8 cellular contexts compared by ENCODE assay signal in genomic region chr14:22536853-22537338, GRCh38. TPM values are rescaled to one million over a fixed set of nuclear protein-coding genes. Genes with fewer than 3 reads are reported as not detected.
A peak's percentile ranks its signal among the peaks of the same experiment; 100 is the strongest.
DNase-seq lines count a peak whose midpoint lies in the region; ATAC-seq and TF ChIP-seq lines count a peak whose summit lies in the region.

No MANE protein-coding gene starts in this region.

- no peaks in the 10 kb centered on the region for H3K9me3 Mint-ChIP-seq in Calu3 (ENCODE audit: low read depth, unreplicated experiment)
- H3K9me3 Mint-ChIP-seq in IgD-negative memory B cell, result no peaks in the 10 kb centered on the region
- no peaks in the 10 kb centered on the region for H3K9me3 Mint-ChIP-seq in naive thymus-derived CD8-positive, alpha-beta T cell

- H3K4me1 Mint-ChIP-seq in Calu3 (ENCODE audit: low read depth, unreplicated experiment) (peaks cover 14% of the 10 kb centered on the region), IgD-negative memory B cell (peaks cover 33 to 54% (median 49%) of the 10 kb centered on the region in 3 donors)
- peaks cover 57 to 96% (median 94%) of the 10 kb centered on the region in 4 donors for H3K4me1 Mint-ChIP-seq in naive thymus-derived CD8-positive, alpha-beta T cell

- H3K27me3 Mint-ChIP-seq in Calu3 (ENCODE audit: unreplicated experiment) (no peaks in the 10 kb centered on the region), IgD-negative memory B cell (no peaks in the 10 kb centered on the region)
- H3K27me3 Mint-ChIP-seq in naive thymus-derived CD8-positive, alpha-beta T cell, result no peaks in the 10 kb centered on the region

- TF ChIP-seq CTCF in Calu3 (IDR thresholded peaks at IDR 0.05; ENCODE audit: unreplicated experiment) (no peak), thoracic aorta (IDR thresholded peaks at IDR 0.05) (no peak)

- no peaks in the 10 kb centered on the region for H3K36me3 Mint-ChIP-seq in Calu3 (ENCODE audit: insufficient read depth, unreplicated experiment)
- peaks cover 12% of the 10 kb centered on the region for H3K36me3 Mint-ChIP-seq in IgD-negative memory B cell
- peaks cover 28 to 93% (median 82%) of the 10 kb centered on the region in 3 donors for H3K36me3 Mint-ChIP-seq in naive thymus-derived CD8-positive, alpha-beta T cell

- intact Hi-C loops in Calu3 (cut with micrococcal nuclease; ENCODE audit: unreplicated experiment), result no loop called here

- CTCF ChIA-PET in Calu3 (lab: Charles Lee), result interaction anchor here (1.1 kb wide), 1 partner anchor 13 kb away, joined by 3 read pairs; no protein-coding TSS in a partner anchor

- H3K4me1 ChIP-seq in thoracic aorta (ENCODE audit: control insufficient read depth in 1 of 2, low read depth in 2 of 2), result peaks cover 16 to 36% of the 10 kb centered on the region in 2 donors

- POLR2A ChIA-PET in naive thymus-derived CD8-positive, alpha-beta T cell (lab: Charles Lee), result interaction anchor here (0.8 to 20.6 kb wide), 10 partner anchors 8 to 813 kb away, joined by 3 to 879 read pairs (median 15); no protein-coding TSS in a partner anchor

- H3K4me3 Mint-ChIP-seq in Calu3 (ENCODE audit: low read depth, unreplicated experiment) (no peak overlapping the region), IgD-negative memory B cell (peak overlapping the region in 3 of 4 donors; percentile 7 to 73 (median 52))
- H3K4me3 Mint-ChIP-seq in naive thymus-derived CD8-positive, alpha-beta T cell, result peak overlapping the region; percentile 70 to 89 (median 83)

- H3K4me3 ChIP-seq in thoracic aorta, result no peak overlapping the region

- H3K27ac ChIP-seq in thoracic aorta, result peak overlapping the region; percentile 18 to 56

- ATAC-seq in GM21528 (IDR thresholded peaks at IDR 0.05; ENCODE audit: low FRiP score, unreplicated experiment), result peak; percentile 59
- ATAC-seq in naive thymus-derived CD8-positive, alpha-beta T cell, result peak; percentile 74 to 81
- ATAC-seq in thoracic aorta (ENCODE audit: insufficient number of reproducible peaks, low FRiP score, low read depth), result peak; percentile 99
- ATAC-seq in HG03139 (IDR thresholded peaks at IDR 0.05; ENCODE audit: unreplicated experiment), result no peak

- no peaks in the 10 kb centered on the region for H3K36me3 ChIP-seq in thoracic aorta

- peak; percentile 78 for DNase-seq in Calu3
- DNase-seq in activated CD4-positive, alpha-beta T cell treated with anti-CD3 and anti-CD28 coated beads, Interleukin-2, amount 50 U/mL, for 24 hours (ENCODE audit: low read depth in 1 of 2, low spot score in 1 of 2), result peak; percentile 53 to 90
- peak; percentile 53 for DNase-seq in effector CD8-positive, alpha-beta T cell (lab: John Stamatoyannopoulos, UW)
- peak in 5 of 10 donors; percentile 47 to 86 (median 69) for DNase-seq in naive thymus-derived CD8-positive, alpha-beta T cell
- peak; percentile 83 for DNase-seq in thoracic aorta (ENCODE audit: low spot score)

- H3K27me3 ChIP-seq in thoracic aorta (replicated peaks; ENCODE audit: insufficient read depth), result no peaks in the 10 kb centered on the region

- no peaks in the 10 kb centered on the region for H3K9me3 ChIP-seq in thoracic aorta

- no TSS peak for BruUV-seq in Calu3 (replicated peaks; lab: Mats Ljungman, UMichigan)

- H3K27ac Mint-ChIP-seq in Calu3 (ENCODE audit: unreplicated experiment), result peak overlapping the region; percentile 54
- peak overlapping the region in 1 of 3 donors; percentile 47 for H3K27ac Mint-ChIP-seq in IgD-negative memory B cell
- H3K27ac Mint-ChIP-seq in naive thymus-derived CD8-positive, alpha-beta T cell, result peak overlapping the region; percentile 90 to 100 (median 97)

RNA-seq across cellular contexts. Expression of gene DAD1, which starts 52.1 kb away (rescaled TPM):
- total RNA-seq in Calu3 (2022), result 196 and 197 TPM in 2 replicates
- 420 TPM for polyA plus RNA-seq in IgD-negative memory B cell
- total RNA-seq in naive thymus-derived CD8-positive, alpha-beta T cell, result 100 to 1,000 TPM; 120 to 122 TPM
- polyA plus RNA-seq in naive thymus-derived CD8-positive, alpha-beta T cell, result 100 to 1,000 TPM; 610 to 660 (median 642) TPM
- total RNA-seq in thoracic aorta, result 100 to 1,000 TPM; 109 to 236 TPM
